In genomic region chr3:141460097-141460704, GRCh38 we compare ENCODE assay signal across 9 cellular contexts. TPM values are rescaled to one million over a fixed set of nuclear protein-coding genes. Genes with fewer than 3 reads are reported as not detected.
A peak's percentile ranks its signal among the peaks of the same experiment; 100 is the strongest.
DNase-seq lines count a peak whose midpoint lies in the region; ATAC-seq and TF ChIP-seq lines count a peak whose summit lies in the region.
"Had no signal": no experiment of that assay in that cellular context is flagged by ENCODE, and none has a peak within 500 bp of the region (broad histone marks: within the 10 kb centered on the region; RNA-seq: fewer than 3 reads in every experiment).

No MANE protein-coding gene starts in this region.

- H3K27ac Mint-ChIP-seq in natural killer cell treated with Interleukin-12 subunit alpha and Interleukin-12 subunit beta and Interleukin-15 and Interleukin-18, amount 100 ng/mL, for 72 hours = no peak overlapping the region

- H3K9me2 ChIP-seq in PC-3 (replicated peaks; ENCODE audit: low read length) = no peaks in the 10 kb centered on the region

- no peak overlapping the region for H3K4me2 ChIP-seq in PC-3 (ENCODE audit: low read length)

- no peaks in the 10 kb centered on the region for H4K20me1 ChIP-seq in PC-3 (ENCODE audit: low read length)

- H3K9ac ChIP-seq in PC-3 (ENCODE audit: low read length) = no peak overlapping the region

- no peak for TF ChIP-seq POLR2A in esophagus squamous epithelium (IDR thresholded peaks at IDR 0.05)

- peaks cover 11% of the 10 kb centered on the region for H3K36me3 Mint-ChIP-seq in natural killer cell treated with Interleukin-12 subunit alpha and Interleukin-12 subunit beta and Interleukin-15 and Interleukin-18, amount 100 ng/mL, for 72 hours

- H3K27ac ChIP-seq in PC-3 (ENCODE audit: low read length) = no peak overlapping the region
- no peak overlapping the region for H3K27ac ChIP-seq in esophagus squamous epithelium
- H3K27ac ChIP-seq: epithelial cell of prostate had no signal

- 22 to 40% methylated on average over 7 to 10 of the region's 10 CpGs for WGBS in esophagus squamous epithelium, 2 donors

- TF ChIP-seq CTCF in PC-3 (conservative IDR thresholded peaks at IDR 0.05; ENCODE audit: low read depth, low read length) = peak; percentile 82
- TF ChIP-seq CTCF in esophagus squamous epithelium (IDR thresholded peaks at IDR 0.05) = peak; percentile 80 to 89 (median 82)

- H3K9me3 Mint-ChIP-seq in natural killer cell treated with Interleukin-12 subunit alpha and Interleukin-12 subunit beta and Interleukin-15 and Interleukin-18, amount 100 ng/mL, for 72 hours = peaks cover 2% of the 10 kb centered on the region

- POLR2A ChIA-PET in PC-3 (lab: Charles Lee; ENCODE audit: unreplicated experiment) = interaction anchor here (0.6 kb wide), 1 partner anchor 98 kb away, joined by 5 read pairs; no protein-coding TSS in a partner anchor

- H3K27me3 ChIP-seq in PC-3 (ENCODE audit: low read length) = no peaks in the 10 kb centered on the region
- peaks cover 0 to 22% (median 0%) of the 10 kb centered on the region in 4 donors for H3K27me3 ChIP-seq in esophagus squamous epithelium

- no peaks in the 10 kb centered on the region for H3K79me2 ChIP-seq in PC-3 (ENCODE audit: low read length)

- DNase-seq in DMS79 (lab: John Stamatoyannopoulos, UW) (peak; percentile 51), Kasumi-1 (lab: John Stamatoyannopoulos, UW) (peak; percentile 87 to 89), PC-3 (peak; percentile 88), activated T-cell treated with anti-CD3 and anti-CD28 coated beads for 48 hours (ENCODE audit: low read depth) (peak; percentile 82), esophagus squamous epithelium (lab: John Stamatoyannopoulos, UW) (peak; percentile 27)
- peak; percentile 87 for DNase-seq in natural killer cell treated with Interleukin-12 subunit alpha and Interleukin-12 subunit beta and Interleukin-15 and Interleukin-18, amount 100 ng/mL, for 72 hours (ENCODE audit: low spot score)
- DNase-seq in stimulated activated naive CD4-positive, alpha-beta T cell (lab: John Stamatoyannopoulos, UW) = peak; percentile 70 to 86 (median 82)

- peaks cover under 1 to 18% of the 10 kb centered on the region in 2 donors for H3K4me1 Mint-ChIP-seq in natural killer cell treated with Interleukin-12 subunit alpha and Interleukin-12 subunit beta and Interleukin-15 and Interleukin-18, amount 100 ng/mL, for 72 hours (ENCODE audit: low read depth in 2 of 2)

- CTCF ChIA-PET in PC-3 (lab: Charles Lee) = interaction anchor here (0.6 to 1.5 kb wide), 4 partner anchors 59 to 290 kb away, joined by 3 to 12 read pairs (median 4); no protein-coding TSS in a partner anchor

- no peaks in the 10 kb centered on the region for H3K36me3 ChIP-seq in PC-3 (ENCODE audit: low read depth, low read length)
- no peaks in the 10 kb centered on the region for H3K36me3 ChIP-seq in esophagus squamous epithelium

- H3K9me3 ChIP-seq in PC-3 (ENCODE audit: low read length) (no peaks in the 10 kb centered on the region), esophagus squamous epithelium (no peaks in the 10 kb centered on the region)

- peaks cover 13% of the 10 kb centered on the region for H3K4me1 ChIP-seq in PC-3 (ENCODE audit: insufficient read depth, low read length)
- H3K4me1 ChIP-seq in esophagus squamous epithelium = peaks cover 0 to 9% (median 0%) of the 10 kb centered on the region in 3 donors

- peak; percentile 97 for ATAC-seq in GM21786 (IDR thresholded peaks at IDR 0.05; ENCODE audit: unreplicated experiment)
- peak; percentile 98 for ATAC-seq in PC-3
- peak; percentile 93 to 96 for ATAC-seq in natural killer cell treated with Interleukin-12 subunit alpha and Interleukin-12 subunit beta and Interleukin-15 and Interleukin-18, amount 100 ng/mL, for 72 hours

- BruUV-seq in PC-3 (replicated peaks; lab: Mats Ljungman, UMichigan) = no TSS peak

- no peak overlapping the region for H3K4me3 ChIP-seq in PC-3 (ENCODE audit: low read length)
- no peak overlapping the region for H3K4me3 ChIP-seq in esophagus squamous epithelium

- no peaks in the 10 kb centered on the region for H3F3A ChIP-seq in PC-3 (ENCODE audit: low read length, unreplicated experiment)

- no peaks in the 10 kb centered on the region for H3K27me3 Mint-ChIP-seq in natural killer cell treated with Interleukin-12 subunit alpha and Interleukin-12 subunit beta and Interleukin-15 and Interleukin-18, amount 100 ng/mL, for 72 hours

- intact Hi-C loops in PC-3 (cut with micrococcal nuclease) (loop anchor here (1.0 kb wide), 1 partner anchor 101 kb away; no protein-coding TSS in a partner anchor), esophagus squamous epithelium (cut with DNase I) (loop anchor here (5.0 kb wide), 1 partner anchor 153 kb away; no protein-coding TSS in a partner anchor)

- peak overlapping the region; percentile 60 for H2AFZ ChIP-seq in PC-3 (ENCODE audit: low read length)

- no peak overlapping the region for H3K4me3 Mint-ChIP-seq in natural killer cell treated with Interleukin-12 subunit alpha and Interleukin-12 subunit beta and Interleukin-15 and Interleukin-18, amount 100 ng/mL, for 72 hours

RNA-seq across cellular contexts. Expression of gene RASA2, which starts 26.6 kb away (rescaled TPM):
- total RNA-seq in PC-3 (2014; rRNA removed) (3.7 and 4.0 TPM in 2 replicates), esophagus squamous epithelium (10 to 100 TPM; 12.6 to 24.6 (median 19.4) TPM)
- total RNA-seq in natural killer cell treated with Interleukin-12 subunit alpha and Interleukin-12 subunit beta and Interleukin-15 and Interleukin-18, amount 100 ng/mL, for 72 hours = 10 to 100 TPM; 65.9 to 85.7 TPM

Comparison
In these comparisons a context has a peak if more than half of its experiments do, and no peak if none do; other contexts are left out.
1. DNase-seq: peak in every context shown above with its lines; median percentile 88 in Kasumi-1; 88 in PC-3; 87 in natural killer cell treated with Interleukin-12 subunit alpha and Interleukin-12 subunit beta and Interleukin-15 and Interleukin-18, amount 100 ng/mL, for 72 hours; 82 in activated T-cell treated with anti-CD3 and anti-CD28 coated beads for 48 hours; 82 in stimulated activated naive CD4-positive, alpha-beta T cell; 51 in DMS79; 27 in esophagus squamous epithelium.